1 cellular context compared by ENCODE assay signal in genomic region chr1:59814180-59814900, GRCh38.
TF ChIP-seq lines count a peak whose summit lies in the region.

No MANE protein-coding gene starts in this region.

TF ChIP-seq in HepG2, 621 proteins besides CTCF, POLR2A, EP300 and RAD21 (continued from another document and continues in another):
- TF ChIP-seq ZNF687 (CRISPR knock-in tag; IDR thresholded peaks at IDR 0.05) (peak; percentile 45), CBX1 (IDR thresholded peaks at IDR 0.05; ENCODE audit: low read depth) (peak; percentile 73), THAP8 (CRISPR knock-in tag; IDR thresholded peaks at IDR 0.05; ENCODE audit: borderline replicate concordance) (no peak), ZNF839 (CRISPR knock-in tag; IDR thresholded peaks at IDR 0.05; ENCODE audit: borderline replicate concordance) (0 out of 2 replicates have a peak, but pooled peaks have one; percentile 48), TRAFD1 (CRISPR knock-in tag; IDR thresholded peaks at IDR 0.05; ENCODE audit: borderline replicate concordance) (no peak), DRAP1 (CRISPR knock-in tag; IDR thresholded peaks at IDR 0.05) (peak; percentile 42; the same call in 1 of the 2 replicates), PAF1 (CRISPR knock-in tag; IDR thresholded peaks at IDR 0.05) (no peak), ZKSCAN8 (CRISPR knock-in tag; IDR thresholded peaks at IDR 0.05; ENCODE audit: borderline replicate concordance) (0 out of 2 replicates have a peak, but pooled peaks have one; percentile 21), GATA4 (IDR thresholded peaks at IDR 0.05; ENCODE audit: borderline replicate concordance, low read depth) (0 out of 2 replicates have a peak, but pooled peaks have one; percentile 16), ZNF616 (CRISPR knock-in tag; IDR thresholded peaks at IDR 0.05; ENCODE audit: low read depth) (no peak), ARID5B (CRISPR knock-in tag; IDR thresholded peaks at IDR 0.05) (0 out of 2 replicates have a peak, but pooled peaks have one; percentile 16), ZNF777 (CRISPR knock-in tag; IDR thresholded peaks at IDR 0.05) (no peak), MTF1 (CRISPR knock-in tag; IDR thresholded peaks at IDR 0.05) (no peak), CREB1 (IDR thresholded peaks at IDR 0.05) (no peak; the same call in 1 of the 2 replicates), CREB1 (CRISPR knock-in tag; IDR thresholded peaks at IDR 0.05) (peak; percentile 48), MEF2D (CRISPR knock-in tag; IDR thresholded peaks at IDR 0.05) (0 out of 2 replicates have a peak, but pooled peaks have one; percentile 35), E2F1 (CRISPR knock-in tag; IDR thresholded peaks at IDR 0.05) (peak; percentile 23; the same call in 1 of the 2 replicates), POGZ (CRISPR knock-in tag; IDR thresholded peaks at IDR 0.05) (peak; percentile 56; the same call in 1 of the 2 replicates), RCOR2 (CRISPR knock-in tag; IDR thresholded peaks at IDR 0.05) (peak; percentile 88), ZNF292 (CRISPR knock-in tag; IDR thresholded peaks at IDR 0.05; ENCODE audit: borderline replicate concordance, low read depth) (peak; percentile 68), ZSCAN5A (CRISPR knock-in tag; IDR thresholded peaks at IDR 0.05; ENCODE audit: borderline replicate concordance) (no peak), MIER2 (CRISPR knock-in tag; IDR thresholded peaks at IDR 0.05) (0 out of 2 replicates have a peak, but pooled peaks have one; percentile 22), RORA (CRISPR knock-in tag; IDR thresholded peaks at IDR 0.05) (no peak), ZBTB38 (CRISPR knock-in tag; IDR thresholded peaks at IDR 0.05) (peak; percentile 67), SMAD3 (CRISPR knock-in tag; IDR thresholded peaks at IDR 0.05) (peak; percentile 36; the same call in 1 of the 2 replicates), ZNF101 (CRISPR knock-in tag; IDR thresholded peaks at IDR 0.05; ENCODE audit: borderline replicate concordance, low read depth) (no peak), ETV5 (CRISPR knock-in tag; IDR thresholded peaks at IDR 0.05; ENCODE audit: borderline replicate concordance) (no peak), CBX5 (CRISPR knock-in tag; IDR thresholded peaks at IDR 0.05; ENCODE audit: borderline replicate concordance) (0 out of 2 replicates have a peak, but pooled peaks have one; percentile 28), ARHGAP35 (CRISPR knock-in tag; IDR thresholded peaks at IDR 0.05; ENCODE audit: borderline replicate concordance) (no peak), NFYB (CRISPR knock-in tag; IDR thresholded peaks at IDR 0.05) (peak; percentile 82), PCBP2 (optimal IDR thresholded peaks at IDR 0.05; ENCODE audit: low read depth, low read length, poor library complexity, severe bottlenecking) (no peak), ONECUT2 (CRISPR knock-in tag; IDR thresholded peaks at IDR 0.05) (no peak), KAT8 (CRISPR knock-in tag; IDR thresholded peaks at IDR 0.05) (peak; percentile 54; the same call in 1 of the 2 replicates), ZNF329 (CRISPR knock-in tag; IDR thresholded peaks at IDR 0.05; ENCODE audit: low read depth) (0 out of 2 replicates have a peak, but pooled peaks have one; percentile 25), ZNF331 (CRISPR knock-in tag; IDR thresholded peaks at IDR 0.05) (peak; percentile 75), SP4 (CRISPR knock-in tag; IDR thresholded peaks at IDR 0.05) (peak; percentile 50), NR2F6 (IDR thresholded peaks at IDR 0.05) (no peak), NR2F6 (CRISPR knock-in tag; IDR thresholded peaks at IDR 0.05) (peak; percentile 45; the same call in 1 of the 2 replicates), ZBTB25 (CRISPR knock-in tag; IDR thresholded peaks at IDR 0.05) (no peak), SP2 (CRISPR knock-in tag; IDR thresholded peaks at IDR 0.05) (peak; percentile 85), ZNF350 (CRISPR knock-in tag; IDR thresholded peaks at IDR 0.05; ENCODE audit: borderline replicate concordance, low read depth) (no peak), HMGXB4 (CRISPR knock-in tag; IDR thresholded peaks at IDR 0.05; ENCODE audit: borderline replicate concordance in 1 of 2, low read depth in 1 of 2) (peak; percentile 21 to 37; a peak in 2 of 4 replicates), EHMT2 (IDR thresholded peaks at IDR 0.05; ENCODE audit: borderline replicate concordance, low read depth, low read length) (0 out of 2 replicates have a peak, but pooled peaks have one; percentile 41), TAF1 (CRISPR knock-in tag; IDR thresholded peaks at IDR 0.05) (peak; percentile 61), ZSCAN20 (CRISPR knock-in tag; IDR thresholded peaks at IDR 0.05; ENCODE audit: borderline replicate concordance) (no peak), ZNF891 (CRISPR knock-in tag; IDR thresholded peaks at IDR 0.05) (0 out of 2 replicates have a peak, but pooled peaks have one; percentile 57)
